In the genomic region with DNA sequence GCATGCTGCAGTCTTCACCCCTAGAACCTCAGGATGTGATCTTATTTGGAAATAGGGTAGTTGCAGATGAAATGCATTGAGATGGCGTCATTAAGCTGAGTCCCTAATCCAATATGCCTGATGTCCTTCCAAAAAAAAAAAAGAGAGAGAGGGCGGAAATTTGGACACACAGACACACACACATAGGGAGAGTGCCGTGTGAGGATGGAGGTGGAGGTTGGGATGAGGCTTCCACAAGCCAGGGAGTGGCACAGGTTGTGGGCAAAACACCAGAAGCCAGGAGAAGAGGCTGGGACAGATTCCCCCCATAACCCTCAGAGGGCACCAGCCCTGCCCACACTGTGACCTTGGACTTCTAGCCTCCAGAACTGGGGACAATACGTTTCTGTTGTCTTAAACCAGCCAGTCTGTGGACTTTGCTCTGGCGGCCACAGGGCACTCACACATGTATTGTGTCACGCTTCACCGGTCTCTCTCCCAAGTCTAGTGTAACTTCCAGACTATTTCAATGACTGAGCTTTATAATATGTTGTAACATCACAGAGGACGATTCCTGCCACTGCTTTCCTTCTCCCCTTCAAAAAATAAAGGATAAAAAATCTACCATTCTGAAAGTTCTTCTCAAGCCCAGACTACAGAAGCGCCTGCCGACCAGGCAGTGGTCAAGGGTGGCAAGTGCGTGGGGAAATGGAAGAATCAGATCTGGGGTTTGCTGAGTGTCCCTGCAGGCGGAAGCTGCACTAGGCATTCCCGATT, we compare ENCODE assay signal across 1 cellular context.
TF ChIP-seq lines count a peak whose summit lies in the region.

No MANE protein-coding gene starts in this region.

TF ChIP-seq in HepG2, 621 proteins besides CTCF, POLR2A, EP300 and RAD21 (continued from another document and continues in another):
- TF ChIP-seq ISL2 (CRISPR knock-in tag; IDR thresholded peaks at IDR 0.05): no peak
- TF ChIP-seq ZNF431 (CRISPR knock-in tag; IDR thresholded peaks at IDR 0.05; ENCODE audit: borderline replicate concordance, low read depth): no peak
- TF ChIP-seq MLLT10 (CRISPR knock-in tag; IDR thresholded peaks at IDR 0.05): no peak
- TF ChIP-seq, protein P1, sequence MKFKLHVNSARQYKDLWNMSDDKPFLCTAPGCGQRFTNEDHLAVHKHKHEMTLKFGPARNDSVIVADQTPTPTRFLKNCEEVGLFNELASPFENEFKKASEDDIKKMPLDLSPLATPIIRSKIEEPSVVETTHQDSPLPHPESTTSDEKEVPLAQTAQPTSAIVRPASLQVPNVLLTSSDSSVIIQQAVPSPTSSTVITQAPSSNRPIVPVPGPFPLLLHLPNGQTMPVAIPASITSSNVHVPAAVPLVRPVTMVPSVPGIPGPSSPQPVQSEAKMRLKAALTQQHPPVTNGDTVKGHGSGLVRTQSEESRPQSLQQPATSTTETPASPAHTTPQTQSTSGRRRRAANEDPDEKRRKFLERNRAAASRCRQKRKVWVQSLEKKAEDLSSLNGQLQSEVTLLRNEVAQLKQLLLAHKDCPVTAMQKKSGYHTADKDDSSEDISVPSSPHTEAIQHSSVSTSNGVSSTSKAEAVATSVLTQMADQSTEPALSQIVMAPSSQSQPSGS (CRISPR knock-in tag; IDR thresholded peaks at IDR 0.05): 0 out of 2 replicates have a peak, but pooled peaks have one; percentile 29
- TF ChIP-seq PCBP2 (optimal IDR thresholded peaks at IDR 0.05; ENCODE audit: low read depth, low read length, poor library complexity, severe bottlenecking): no peak
- no peak for TF ChIP-seq ZNF460 (CRISPR knock-in tag; IDR thresholded peaks at IDR 0.05; ENCODE audit: borderline replicate concordance)
- no peak for TF ChIP-seq ATF7 (IDR thresholded peaks at IDR 0.05)
- no peak for TF ChIP-seq ATF7 (CRISPR knock-in tag; IDR thresholded peaks at IDR 0.05)
- TF ChIP-seq NCOA1 (CRISPR knock-in tag; IDR thresholded peaks at IDR 0.05): no peak
- TF ChIP-seq ZNF501 (CRISPR knock-in tag; IDR thresholded peaks at IDR 0.05): no peak
- no peak for TF ChIP-seq TMF1 (CRISPR knock-in tag; IDR thresholded peaks at IDR 0.05; ENCODE audit: low read depth)
- TF ChIP-seq, protein P2, sequence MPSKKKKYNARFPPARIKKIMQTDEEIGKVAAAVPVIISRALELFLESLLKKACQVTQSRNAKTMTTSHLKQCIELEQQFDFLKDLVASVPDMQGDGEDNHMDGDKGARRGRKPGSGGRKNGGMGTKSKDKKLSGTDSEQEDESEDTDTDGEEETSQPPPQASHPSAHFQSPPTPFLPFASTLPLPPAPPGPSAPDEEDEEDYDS (CRISPR knock-in tag; IDR thresholded peaks at IDR 0.05): no peak; the same call in 1 of the 2 replicates
- TF ChIP-seq, protein P3, sequence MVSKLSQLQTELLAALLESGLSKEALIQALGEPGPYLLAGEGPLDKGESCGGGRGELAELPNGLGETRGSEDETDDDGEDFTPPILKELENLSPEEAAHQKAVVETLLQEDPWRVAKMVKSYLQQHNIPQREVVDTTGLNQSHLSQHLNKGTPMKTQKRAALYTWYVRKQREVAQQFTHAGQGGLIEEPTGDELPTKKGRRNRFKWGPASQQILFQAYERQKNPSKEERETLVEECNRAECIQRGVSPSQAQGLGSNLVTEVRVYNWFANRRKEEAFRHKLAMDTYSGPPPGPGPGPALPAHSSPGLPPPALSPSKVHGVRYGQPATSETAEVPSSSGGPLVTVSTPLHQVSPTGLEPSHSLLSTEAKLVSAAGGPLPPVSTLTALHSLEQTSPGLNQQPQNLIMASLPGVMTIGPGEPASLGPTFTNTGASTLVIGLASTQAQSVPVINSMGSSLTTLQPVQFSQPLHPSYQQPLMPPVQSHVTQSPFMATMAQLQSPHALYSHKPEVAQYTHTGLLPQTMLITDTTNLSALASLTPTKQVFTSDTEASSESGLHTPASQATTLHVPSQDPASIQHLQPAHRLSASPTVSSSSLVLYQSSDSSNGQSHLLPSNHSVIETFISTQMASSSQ (IDR thresholded peaks at IDR 0.05; ENCODE audit: low read depth): no peak
- TF ChIP-seq, protein P3 (CRISPR knock-in tag; IDR thresholded peaks at IDR 0.05; ENCODE audit: borderline replicate concordance): no peak
- TF ChIP-seq ZNF768 (CRISPR knock-in tag; IDR thresholded peaks at IDR 0.05): no peak
- TF ChIP-seq TCF7 (IDR thresholded peaks at IDR 0.05; ENCODE audit: low read depth): no peak
- TF ChIP-seq, protein P4, sequence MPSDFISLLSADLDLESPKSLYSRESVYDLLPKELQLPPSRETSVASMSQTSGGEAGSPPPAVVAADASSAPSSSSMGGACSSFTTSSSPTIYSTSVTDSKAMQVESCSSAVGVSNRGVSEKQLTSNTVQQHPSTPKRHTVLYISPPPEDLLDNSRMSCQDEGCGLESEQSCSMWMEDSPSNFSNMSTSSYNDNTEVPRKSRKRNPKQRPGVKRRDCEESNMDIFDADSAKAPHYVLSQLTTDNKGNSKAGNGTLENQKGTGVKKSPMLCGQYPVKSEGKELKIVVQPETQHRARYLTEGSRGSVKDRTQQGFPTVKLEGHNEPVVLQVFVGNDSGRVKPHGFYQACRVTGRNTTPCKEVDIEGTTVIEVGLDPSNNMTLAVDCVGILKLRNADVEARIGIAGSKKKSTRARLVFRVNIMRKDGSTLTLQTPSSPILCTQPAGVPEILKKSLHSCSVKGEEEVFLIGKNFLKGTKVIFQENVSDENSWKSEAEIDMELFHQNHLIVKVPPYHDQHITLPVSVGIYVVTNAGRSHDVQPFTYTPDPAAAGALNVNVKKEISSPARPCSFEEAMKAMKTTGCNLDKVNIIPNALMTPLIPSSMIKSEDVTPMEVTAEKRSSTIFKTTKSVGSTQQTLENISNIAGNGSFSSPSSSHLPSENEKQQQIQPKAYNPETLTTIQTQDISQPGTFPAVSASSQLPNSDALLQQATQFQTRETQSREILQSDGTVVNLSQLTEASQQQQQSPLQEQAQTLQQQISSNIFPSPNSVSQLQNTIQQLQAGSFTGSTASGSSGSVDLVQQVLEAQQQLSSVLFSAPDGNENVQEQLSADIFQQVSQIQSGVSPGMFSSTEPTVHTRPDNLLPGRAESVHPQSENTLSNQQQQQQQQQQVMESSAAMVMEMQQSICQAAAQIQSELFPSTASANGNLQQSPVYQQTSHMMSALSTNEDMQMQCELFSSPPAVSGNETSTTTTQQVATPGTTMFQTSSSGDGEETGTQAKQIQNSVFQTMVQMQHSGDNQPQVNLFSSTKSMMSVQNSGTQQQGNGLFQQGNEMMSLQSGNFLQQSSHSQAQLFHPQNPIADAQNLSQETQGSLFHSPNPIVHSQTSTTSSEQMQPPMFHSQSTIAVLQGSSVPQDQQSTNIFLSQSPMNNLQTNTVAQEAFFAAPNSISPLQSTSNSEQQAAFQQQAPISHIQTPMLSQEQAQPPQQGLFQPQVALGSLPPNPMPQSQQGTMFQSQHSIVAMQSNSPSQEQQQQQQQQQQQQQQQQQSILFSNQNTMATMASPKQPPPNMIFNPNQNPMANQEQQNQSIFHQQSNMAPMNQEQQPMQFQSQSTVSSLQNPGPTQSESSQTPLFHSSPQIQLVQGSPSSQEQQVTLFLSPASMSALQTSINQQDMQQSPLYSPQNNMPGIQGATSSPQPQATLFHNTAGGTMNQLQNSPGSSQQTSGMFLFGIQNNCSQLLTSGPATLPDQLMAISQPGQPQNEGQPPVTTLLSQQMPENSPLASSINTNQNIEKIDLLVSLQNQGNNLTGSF (CRISPR knock-in tag; IDR thresholded peaks at IDR 0.05): no peak
- no peak for TF ChIP-seq ZNF335 (CRISPR knock-in tag; IDR thresholded peaks at IDR 0.05)
- no peak for TF ChIP-seq EZH2 (conservative IDR thresholded peaks at IDR 0.05; ENCODE audit: low read depth, low read length)
- TF ChIP-seq, protein P5, sequence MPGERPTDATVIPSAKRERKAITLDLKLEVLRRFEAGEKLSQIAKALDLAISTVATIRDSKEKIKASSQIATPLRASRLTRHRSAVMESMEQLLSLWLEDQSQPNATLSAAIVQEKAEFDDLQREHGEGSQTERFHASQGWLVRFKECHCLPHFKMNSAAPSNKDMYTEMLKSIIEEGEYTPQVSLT (CRISPR knock-in tag; IDR thresholded peaks at IDR 0.05; ENCODE audit: borderline replicate concordance, low read depth): no peak
- TF ChIP-seq MTA3 (CRISPR knock-in tag; IDR thresholded peaks at IDR 0.05): no peak
- TF ChIP-seq, protein P6, sequence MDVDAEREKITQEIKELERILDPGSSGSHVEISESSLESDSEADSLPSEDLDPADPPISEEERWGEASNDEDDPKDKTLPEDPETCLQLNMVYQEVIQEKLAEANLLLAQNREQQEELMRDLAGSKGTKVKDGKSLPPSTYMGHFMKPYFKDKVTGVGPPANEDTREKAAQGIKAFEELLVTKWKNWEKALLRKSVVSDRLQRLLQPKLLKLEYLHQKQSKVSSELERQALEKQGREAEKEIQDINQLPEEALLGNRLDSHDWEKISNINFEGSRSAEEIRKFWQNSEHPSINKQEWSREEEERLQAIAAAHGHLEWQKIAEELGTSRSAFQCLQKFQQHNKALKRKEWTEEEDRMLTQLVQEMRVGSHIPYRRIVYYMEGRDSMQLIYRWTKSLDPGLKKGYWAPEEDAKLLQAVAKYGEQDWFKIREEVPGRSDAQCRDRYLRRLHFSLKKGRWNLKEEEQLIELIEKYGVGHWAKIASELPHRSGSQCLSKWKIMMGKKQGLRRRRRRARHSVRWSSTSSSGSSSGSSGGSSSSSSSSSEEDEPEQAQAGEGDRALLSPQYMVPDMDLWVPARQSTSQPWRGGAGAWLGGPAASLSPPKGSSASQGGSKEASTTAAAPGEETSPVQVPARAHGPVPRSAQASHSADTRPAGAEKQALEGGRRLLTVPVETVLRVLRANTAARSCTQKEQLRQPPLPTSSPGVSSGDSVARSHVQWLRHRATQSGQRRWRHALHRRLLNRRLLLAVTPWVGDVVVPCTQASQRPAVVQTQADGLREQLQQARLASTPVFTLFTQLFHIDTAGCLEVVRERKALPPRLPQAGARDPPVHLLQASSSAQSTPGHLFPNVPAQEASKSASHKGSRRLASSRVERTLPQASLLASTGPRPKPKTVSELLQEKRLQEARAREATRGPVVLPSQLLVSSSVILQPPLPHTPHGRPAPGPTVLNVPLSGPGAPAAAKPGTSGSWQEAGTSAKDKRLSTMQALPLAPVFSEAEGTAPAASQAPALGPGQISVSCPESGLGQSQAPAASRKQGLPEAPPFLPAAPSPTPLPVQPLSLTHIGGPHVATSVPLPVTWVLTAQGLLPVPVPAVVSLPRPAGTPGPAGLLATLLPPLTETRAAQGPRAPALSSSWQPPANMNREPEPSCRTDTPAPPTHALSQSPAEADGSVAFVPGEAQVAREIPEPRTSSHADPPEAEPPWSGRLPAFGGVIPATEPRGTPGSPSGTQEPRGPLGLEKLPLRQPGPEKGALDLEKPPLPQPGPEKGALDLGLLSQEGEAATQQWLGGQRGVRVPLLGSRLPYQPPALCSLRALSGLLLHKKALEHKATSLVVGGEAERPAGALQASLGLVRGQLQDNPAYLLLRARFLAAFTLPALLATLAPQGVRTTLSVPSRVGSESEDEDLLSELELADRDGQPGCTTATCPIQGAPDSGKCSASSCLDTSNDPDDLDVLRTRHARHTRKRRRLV (CRISPR knock-in tag; IDR thresholded peaks at IDR 0.05): no peak
- TF ChIP-seq REL (CRISPR knock-in tag; conservative IDR thresholded peaks at IDR 0.05): no peak
- no peak for TF ChIP-seq PTBP1 (IDR thresholded peaks at IDR 0.05; ENCODE audit: low read depth, low read length, poor library complexity, severe bottlenecking)
- no peak for TF ChIP-seq CBFB (CRISPR knock-in tag; IDR thresholded peaks at IDR 0.05)
- TF ChIP-seq, protein P7, sequence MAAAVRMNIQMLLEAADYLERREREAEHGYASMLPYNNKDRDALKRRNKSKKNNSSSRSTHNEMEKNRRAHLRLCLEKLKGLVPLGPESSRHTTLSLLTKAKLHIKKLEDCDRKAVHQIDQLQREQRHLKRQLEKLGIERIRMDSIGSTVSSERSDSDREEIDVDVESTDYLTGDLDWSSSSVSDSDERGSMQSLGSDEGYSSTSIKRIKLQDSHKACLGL (CRISPR knock-in tag; IDR thresholded peaks at IDR 0.05): no peak
- TF ChIP-seq JUND (CRISPR knock-in tag; IDR thresholded peaks at IDR 0.05): no peak
- no peak for TF ChIP-seq ZNF24 (IDR thresholded peaks at IDR 0.05)
- TF ChIP-seq FOXA3 (CRISPR knock-in tag; IDR thresholded peaks at IDR 0.05): peak; percentile 75
- TF ChIP-seq, protein P8, sequence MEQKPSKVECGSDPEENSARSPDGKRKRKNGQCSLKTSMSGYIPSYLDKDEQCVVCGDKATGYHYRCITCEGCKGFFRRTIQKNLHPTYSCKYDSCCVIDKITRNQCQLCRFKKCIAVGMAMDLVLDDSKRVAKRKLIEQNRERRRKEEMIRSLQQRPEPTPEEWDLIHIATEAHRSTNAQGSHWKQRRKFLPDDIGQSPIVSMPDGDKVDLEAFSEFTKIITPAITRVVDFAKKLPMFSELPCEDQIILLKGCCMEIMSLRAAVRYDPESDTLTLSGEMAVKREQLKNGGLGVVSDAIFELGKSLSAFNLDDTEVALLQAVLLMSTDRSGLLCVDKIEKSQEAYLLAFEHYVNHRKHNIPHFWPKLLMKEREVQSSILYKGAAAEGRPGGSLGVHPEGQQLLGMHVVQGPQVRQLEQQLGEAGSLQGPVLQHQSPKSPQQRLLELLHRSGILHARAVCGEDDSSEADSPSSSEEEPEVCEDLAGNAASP (CRISPR knock-in tag; IDR thresholded peaks at IDR 0.05; ENCODE audit: borderline replicate concordance): peak; percentile 60; the same call in 1 of the 2 replicates
- no peak for TF ChIP-seq ZNF549 (CRISPR knock-in tag; IDR thresholded peaks at IDR 0.05)
